Comparison of ENCODE assay signal across 9 cellular contexts in genomic region chr3:142857056-142857455, GRCh38. TPM values are rescaled to one million over a fixed set of nuclear protein-coding genes. Genes with fewer than 3 reads are reported as not detected.
A peak's percentile ranks its signal among the peaks of the same experiment; 100 is the strongest.
DNase-seq lines count a peak whose midpoint lies in the region; ATAC-seq, FAIRE-seq and TF ChIP-seq lines count a peak whose summit lies in the region.
"Had no signal": no experiment of that assay in that cellular context is flagged by ENCODE, and none has a peak within 500 bp of the region (broad histone marks: within the 10 kb centered on the region; RNA-seq: fewer than 3 reads in every experiment).

No MANE protein-coding gene starts in this region.

- ATAC-seq in GM21737 (IDR thresholded peaks at IDR 0.05; ENCODE audit: unreplicated experiment) (no peak), GM21723 (IDR thresholded peaks at IDR 0.05; ENCODE audit: unreplicated experiment) (no peak)

- H3K9me3 ChIP-seq in osteoblast (ENCODE audit: low read depth, low read length) (no peaks in the 10 kb centered on the region), smooth muscle cell (replicated peaks; ENCODE audit: low read depth) (no peaks in the 10 kb centered on the region)

- H4K20me1 ChIP-seq in osteoblast (ENCODE audit: insufficient read depth, low read length) (no peaks in the 10 kb centered on the region), smooth muscle cell (ENCODE audit: low read depth) (no peaks in the 10 kb centered on the region)

- no peak overlapping the region for H2AFZ ChIP-seq in osteoblast (ENCODE audit: low read length)
- H2AFZ ChIP-seq in smooth muscle cell (ENCODE audit: low read depth): no peak overlapping the region

- peak; percentile 90 for DNase-seq in G401 (ENCODE audit: low spot score)
- peak; percentile 96 for DNase-seq in NCI-H2171 treated with DMSO at 0.1 percent for 48 hours (lab: John Stamatoyannopoulos, UW)
- DNase-seq in dorsolateral prefrontal cortex: peak in 9 of 10 donors; percentile 32 to 77 (median 65)
- no peak for DNase-seq in osteoblast (ENCODE audit: insufficient read length, low spot score, missing footprints)
- no peak for DNase-seq in smooth muscle cell (lab: John Stamatoyannopoulos, UW; ENCODE audit: unreplicated experiment)
- DNase-seq in GM12891 (ENCODE audit: insufficient read length, low spot score): no peak

- H3K36me3 ChIP-seq in osteoblast (ENCODE audit: insufficient read depth, low read length) (no peaks in the 10 kb centered on the region), smooth muscle cell (ENCODE audit: low read depth) (no peaks in the 10 kb centered on the region)

- H3K27ac ChIP-seq in dorsolateral prefrontal cortex: no peak overlapping the region
- no peak overlapping the region for H3K27ac ChIP-seq in osteoblast (ENCODE audit: low read depth, low read length)
- H3K27ac ChIP-seq in smooth muscle cell (ENCODE audit: low read depth): no peak overlapping the region

- H3K4me1 ChIP-seq in osteoblast (ENCODE audit: insufficient read depth, low read length): peaks cover 10% of the 10 kb centered on the region
- H3K4me1 ChIP-seq in smooth muscle cell (ENCODE audit: low read depth): peaks cover 6% of the 10 kb centered on the region

- H3K4me3 ChIP-seq in dorsolateral prefrontal cortex (no peak overlapping the region), osteoblast (ENCODE audit: insufficient read depth, low read length) (no peak overlapping the region), smooth muscle cell (no peak overlapping the region)

- no peak for FAIRE-seq in GM12891 (lab: Jason Lieb, UNC)
- FAIRE-seq: TTC549 had no signal

- TF ChIP-seq CTCF in dorsolateral prefrontal cortex (IDR thresholded peaks at IDR 0.05 in 54 of 56, conservative IDR thresholded peaks at IDR 0.05 in 2 of 56; ENCODE audit: low read depth in 1 of 56, partially characterized antibody in 56 of 56) (peak in 7 of 56 donors; percentile 5 to 29 (median 12)), osteoblast (IDR thresholded peaks at IDR 0.05; ENCODE audit: extremely low read depth, low read depth, low read length) (peak; percentile 44), smooth muscle cell (IDR thresholded peaks at IDR 0.05; ENCODE audit: borderline replicate concordance, insufficient read depth, poor library complexity, severe bottlenecking) (no peak)

- no peak for TF ChIP-seq POLR2A in GM12891 (IDR thresholded peaks at IDR 0.05; ENCODE audit: low read depth, low read length)

- in situ Hi-C loops in G401 (cut with HindIII; ENCODE audit: low sequenced_read_pairs): no loop called here

- H3K79me2 ChIP-seq in osteoblast (ENCODE audit: insufficient read depth, low read length): no peaks in the 10 kb centered on the region
- no peaks in the 10 kb centered on the region for H3K79me2 ChIP-seq in smooth muscle cell (ENCODE audit: low read depth)

- intact Hi-C loops in dorsolateral prefrontal cortex (cut with DNase I): no loop called here

- H3K27me3 ChIP-seq in dorsolateral prefrontal cortex (peaks cover 0 to 9% (median 0%) of the 10 kb centered on the region in 45 donors), osteoblast (ENCODE audit: insufficient read depth, low read length) (no peaks in the 10 kb centered on the region), smooth muscle cell (ENCODE audit: low read depth) (no peaks in the 10 kb centered on the region)

- no peak overlapping the region for H3K9ac ChIP-seq in smooth muscle cell (ENCODE audit: low read depth)

- no peaks in the 10 kb centered on the region for H3F3A ChIP-seq in smooth muscle cell (ENCODE audit: low read depth)

- H3K4me2 ChIP-seq in osteoblast (ENCODE audit: insufficient read depth, low read length) (no peak overlapping the region), smooth muscle cell (no peak overlapping the region)

- 75% methylated on average over 6 of the region's 6 CpGs for WGBS in smooth muscle cell (ENCODE audit: low lambda C conversion rate)

TF ChIP-seq in GM12891, 5 proteins besides CTCF, POLR2A, EP300 and RAD21:
- TF ChIP-seq SPI1 (IDR thresholded peaks at IDR 0.05; ENCODE audit: low read depth, low read length): no peak
- no peak for TF ChIP-seq POU2F2 (IDR thresholded peaks at IDR 0.05; ENCODE audit: low read depth, low read length)
- TF ChIP-seq PAX5 (IDR thresholded peaks at IDR 0.05; ENCODE audit: insufficient read depth, low read length, severe bottlenecking): no peak
- no peak for TF ChIP-seq POLR2AphosphoS5 (IDR thresholded peaks at IDR 0.05; ENCODE audit: low read depth, low read length)
- no peak for TF ChIP-seq TAF1 (IDR thresholded peaks at IDR 0.05; ENCODE audit: low read depth, low read length)

RNA-seq across cellular contexts. Expression of gene PCOLCE2, which starts 31.8 kb away (rescaled TPM):
- 13.0 and 36.6 TPM in 2 replicates for total RNA-seq in G401 (2014; rRNA removed; shearing (Covaris generic))
- total RNA-seq in dorsolateral prefrontal cortex (1 to 10 TPM in 107 of 120 experiments, under 1 TPM in 10, not detected in 3; 0.56 to 8.1 (median 2.2) TPM), osteoblast (19.7 and 21.4 TPM in 2 replicates), smooth muscle cell (32.5 and 71.3 TPM in 2 replicates)
- 46.6 and 80.9 TPM in 2 replicates for polyA plus RNA-seq in smooth muscle cell
- polyA plus RNA-seq in GM12891 (2012; ENCODE audit: low read depth, missing spikeins): 0.22 TPM

Comparison
In these comparisons a context has a peak if more than half of its experiments do, and no peak if none do; other contexts are left out.
1. DNase-seq: peak in G401 (single experiment), NCI-H2171 treated with DMSO at 0.1 percent for 48 hours (single experiment) and dorsolateral prefrontal cortex (9 of 10); none in osteoblast (single experiment), smooth muscle cell (single experiment) and GM12891 (single experiment).